Comparison of ENCODE assay signal across 24 cellular contexts in genomic region chr9:96885424-96885823, GRCh38. TPM values are rescaled to one million over a fixed set of nuclear protein-coding genes. Genes with fewer than 3 reads are reported as not detected.
"Had no signal": no experiment of that assay in that cellular context is flagged by ENCODE, and none has a peak within 500 bp of the region (broad histone marks: within the 10 kb centered on the region; RNA-seq: fewer than 3 reads in every experiment).

No MANE protein-coding gene starts in this region.

- H3K9me3 ChIP-seq: SJCRH30 had no signal

- H3K27me3 ChIP-seq: SJCRH30 had no signal

- ATAC-seq: HepG2, Panc1, Right ventricle myocardium inferior, SK-N-SH treated with all-trans-retinoic acid at 6 μM for 48 hours had no signal

- H3K4me1 ChIP-seq: SJCRH30 had no signal

- H3K4me3 ChIP-seq: SJCRH30 had no signal

- FAIRE-seq: HepG2 had no signal

- H3K36me3 ChIP-seq: SJCRH30 had no signal

- H3K27ac ChIP-seq: RWPE1, SJCRH30 had no signal

- DNase-seq: IMR-90, Karpas-422, KG1, MM.1S, NCI-H1092 treated with DMSO at 0.1 percent for 48 hours, NCI-H1436, NCI-H187, NCI-H2029, NCI-H2081 treated with DMSO at 0.1 percent for 48 hours, NCI-H2171, NCI-H226, NCI-H446, NCI-H510A, NCI-H524 treated with DMSO at 0.1 percent for 48 hours, NCI-H69, NCI-H774, SHP77 treated with DMSO at 0.1 percent for 48 hours, SJCRH30 had no signal

RNA-seq across cellular contexts. Expression of gene NUTM2G, which starts 43.2 kb away (rescaled TPM):
- total RNA-seq: HepG2, HT1080, IMR-90, Right ventricle myocardium inferior had no signal
- polyA plus RNA-seq: HepG2, IMR-90 had no signal
